In genomic region chr22:24424001-24424900, GRCh38 we compare ENCODE assay signal across 8 cellular contexts. TPM values are rescaled to one million over a fixed set of nuclear protein-coding genes. Genes with fewer than 3 reads are reported as not detected.
A peak's percentile ranks its signal among the peaks of the same experiment; 100 is the strongest.
DNase-seq lines count a peak whose midpoint lies in the region; ATAC-seq and TF ChIP-seq lines count a peak whose summit lies in the region.

No MANE protein-coding gene starts in this region.

- H3K4me2 ChIP-seq in fibroblast of lung (ENCODE audit: extremely low read depth, insufficient read depth, low read length) (peak overlapping the region; percentile 58), trophoblast cell (ENCODE audit: low read length) (peak overlapping the region; percentile 91)

- no peak overlapping the region for H3K27ac Mint-ChIP-seq in activated CD8-positive, alpha-beta memory T cell treated with anti-CD3 and anti-CD28 coated beads, Interleukin-2, amount 10 ng/mL, durations not matched to agents 7 days and 5 days

- H3K9ac ChIP-seq in HUES64 (ENCODE audit: low read depth, low read length) (peak overlapping the region; percentile 49), fibroblast of lung (ENCODE audit: insufficient read depth, low read length) (peak overlapping the region; percentile 2), trophoblast cell (ENCODE audit: low read length) (no peak overlapping the region)

- no peak for TF ChIP-seq CTCF in fibroblast of lung (conservative IDR thresholded peaks at IDR 0.05 in 1 of 2, IDR thresholded peaks at IDR 0.05 in 1 of 2; ENCODE audit: low read depth in 1 of 2, low read length in 2 of 2)

- no peaks in the 10 kb centered on the region for H3K9me3 Mint-ChIP-seq in activated CD8-positive, alpha-beta memory T cell treated with anti-CD3 and anti-CD28 coated beads, Interleukin-2, amount 10 ng/mL, durations not matched to agents 7 days and 5 days (ENCODE audit: low read depth)

- H2AFZ ChIP-seq in fibroblast of lung (ENCODE audit: low read length) = no peak overlapping the region
- H2AFZ ChIP-seq in trophoblast cell (ENCODE audit: insufficient read depth, low read length, poor library complexity) = no peak overlapping the region

- H3K14ac ChIP-seq in trophoblast cell (ENCODE audit: low read length) = no peak overlapping the region

- H3K36me3 ChIP-seq in HUES64 (ENCODE audit: insufficient read depth, low read length) (no peaks in the 10 kb centered on the region), fibroblast of lung (ENCODE audit: control insufficient read depth, insufficient read depth, low read length) (no peaks in the 10 kb centered on the region), trophoblast cell (ENCODE audit: control insufficient read depth in 1 of 2, insufficient read depth in 2 of 2, low read length in 2 of 2) (peaks cover 0 to 1% of the 10 kb centered on the region in 2 experiments)

- H3K79me1 ChIP-seq in trophoblast cell (ENCODE audit: low read length) = no peaks in the 10 kb centered on the region

- H2BK5ac ChIP-seq in trophoblast cell (ENCODE audit: low read depth, low read length, poor library complexity) = no peak overlapping the region

- no peak overlapping the region for H4K91ac ChIP-seq in trophoblast cell (ENCODE audit: low read depth, low read length)

- H2AK5ac ChIP-seq in trophoblast cell (ENCODE audit: low read length) = no peak overlapping the region

- no peak overlapping the region for H3K23ac ChIP-seq in trophoblast cell (ENCODE audit: low read length)

- H2BK12ac ChIP-seq in trophoblast cell (ENCODE audit: low read length) = no peak overlapping the region

- H3K4me3 Mint-ChIP-seq in activated CD8-positive, alpha-beta memory T cell treated with anti-CD3 and anti-CD28 coated beads, Interleukin-2, amount 10 ng/mL, durations not matched to agents 7 days and 5 days = peak overlapping the region; percentile 62

- WGBS in HUES64 = 5% methylated on average over 102 of the region's 105 CpGs
- no CpG with 5 or more reads among the region's 105 CpGs for WGBS in trophoblast cell (ENCODE audit: extremely low coverage, insufficient coverage, insufficient read length)

- H4K8ac ChIP-seq in trophoblast cell (ENCODE audit: low read depth, low read length) = no peak overlapping the region

- no peak overlapping the region for H4K12ac ChIP-seq in trophoblast cell (ENCODE audit: low read depth, low read length)

- no peak overlapping the region for H2BK120ac ChIP-seq in trophoblast cell (ENCODE audit: insufficient read depth, low read length, poor library complexity)

- peak; percentile 41 for ATAC-seq in activated CD8-positive, alpha-beta memory T cell treated with anti-CD3 and anti-CD28 coated beads, Interleukin-2, amount 10 ng/mL, durations not matched to agents 7 days and 5 days
- ATAC-seq in HG02763 (IDR thresholded peaks at IDR 0.05; ENCODE audit: unreplicated experiment) (no peak), HG03457 (IDR thresholded peaks at IDR 0.05; ENCODE audit: unreplicated experiment) (no peak)

- H3K4me1 Mint-ChIP-seq in activated CD8-positive, alpha-beta memory T cell treated with anti-CD3 and anti-CD28 coated beads, Interleukin-2, amount 10 ng/mL, durations not matched to agents 7 days and 5 days = peaks cover 39% of the 10 kb centered on the region

- H3K27me3 Mint-ChIP-seq in activated CD8-positive, alpha-beta memory T cell treated with anti-CD3 and anti-CD28 coated beads, Interleukin-2, amount 10 ng/mL, durations not matched to agents 7 days and 5 days = peaks cover 10% of the 10 kb centered on the region

- peaks cover 2% of the 10 kb centered on the region for H3K36me3 Mint-ChIP-seq in activated CD8-positive, alpha-beta memory T cell treated with anti-CD3 and anti-CD28 coated beads, Interleukin-2, amount 10 ng/mL, durations not matched to agents 7 days and 5 days

- H3K4me1 ChIP-seq in HUES64 (ENCODE audit: insufficient read depth, low read length) (peaks cover 14% of the 10 kb centered on the region), fibroblast of lung (ENCODE audit: control insufficient read depth, extremely low read depth, insufficient read depth, low read length) (no peaks in the 10 kb centered on the region), trophoblast cell (ENCODE audit: control insufficient read depth in 1 of 2, insufficient read depth in 2 of 2, low read length in 2 of 2) (peaks cover 6 to 7% of the 10 kb centered on the region in 2 experiments)

- H3K27me3 ChIP-seq in HUES64 (ENCODE audit: insufficient read depth, low read length) = peaks cover 26% of the 10 kb centered on the region
- peaks cover 18% of the 10 kb centered on the region for H3K27me3 ChIP-seq in fibroblast of lung (ENCODE audit: control insufficient read depth, insufficient read depth, low read length)
- H3K27me3 ChIP-seq in trophoblast cell (ENCODE audit: insufficient read depth, low read length) = peaks cover 16% of the 10 kb centered on the region

- peak overlapping the region; percentile 54 for H3K4me3 ChIP-seq in HUES64 (ENCODE audit: low read length)
- peak overlapping the region in 3 of 4 experiments; percentile 25 to 54 (median 42) for H3K4me3 ChIP-seq in fibroblast of lung (replicated peaks in 1 of 4; ENCODE audit: control extremely low read depth in 1 of 4, insufficient read depth in 1 of 4, low read depth in 3 of 4, low read length in 4 of 4)
- H3K4me3 ChIP-seq in trophoblast cell (ENCODE audit: low read depth, low read length) = peak overlapping the region; percentile 70

- no peaks in the 10 kb centered on the region for H3K79me2 ChIP-seq in fibroblast of lung (ENCODE audit: control insufficient read depth, insufficient read depth, low read length)
- no peaks in the 10 kb centered on the region for H3K79me2 ChIP-seq in trophoblast cell (ENCODE audit: control insufficient read depth, insufficient read depth, low read length, poor library complexity)

- no peak overlapping the region for H3K4ac ChIP-seq in trophoblast cell (ENCODE audit: low read depth, low read length)

- CTCF ChIA-PET in activated CD8-positive, alpha-beta memory T cell treated with anti-CD3 and anti-CD28 coated beads, Interleukin-2, amount 10 ng/mL, durations not matched to agents 7 days and 5 days (lab: Charles Lee) = interaction anchor here (0.9 to 8.4 kb wide), 29 partner anchors 8 to 208 kb away, joined by 3 to 102 read pairs (median 4); no protein-coding TSS in a partner anchor

- H4K20me1 ChIP-seq in fibroblast of lung (ENCODE audit: control insufficient read depth, extremely low read depth, insufficient read depth, low read length) = peaks cover 2% of the 10 kb centered on the region

- H3K18ac ChIP-seq in trophoblast cell (ENCODE audit: low read length) = peak overlapping the region; percentile 7

- no peak overlapping the region for H3K27ac ChIP-seq in HUES64 (ENCODE audit: low read depth, low read length)
- H3K27ac ChIP-seq in fibroblast of lung (ENCODE audit: insufficient read depth, low read length) = no peak overlapping the region
- H3K27ac ChIP-seq in trophoblast cell (ENCODE audit: low read depth, low read length) = no peak overlapping the region

- DNase-seq in activated CD8-positive, alpha-beta memory T cell treated with anti-CD3 and anti-CD28 coated beads, Interleukin-2, amount 10 ng/mL, durations not matched to agents 7 days and 5 days = peak; percentile 63
- DNase-seq in fibroblast of lung (ENCODE audit: low read depth in 2 of 2) = no peak
- DNase-seq in trophoblast cell = peak in 1 of 2 donors; percentile 41
- no peak for DNase-seq in NCI-H526 treated with DMSO at 0.1 percent for 48 hours (lab: John Stamatoyannopoulos, UW)
- DNase-seq in GM19240 (ENCODE audit: insufficient read length, low spot score) = no peak

- H3K9me3 ChIP-seq in HUES64 (ENCODE audit: insufficient read depth, low read depth, low read length) (no peaks in the 10 kb centered on the region), fibroblast of lung (ENCODE audit: control insufficient read depth, insufficient read depth, low read depth, low read length) (no peaks in the 10 kb centered on the region), trophoblast cell (ENCODE audit: insufficient read depth, low read depth, low read length) (no peaks in the 10 kb centered on the region)

RNA-seq across cellular contexts. Expression of gene ADORA2A, which starts 3.1 kb away (rescaled TPM):
- polyA plus RNA-seq in HUES64 (2013, experiment 1 of 2) = 1.8 TPM
- polyA plus RNA-seq in HUES64 (2013, experiment 2 of 2) = 2.7 TPM
- total RNA-seq in activated CD8-positive, alpha-beta memory T cell treated with anti-CD3 and anti-CD28 coated beads, Interleukin-2, amount 10 ng/mL, durations not matched to agents 7 days and 5 days = 10 to 100 TPM; 19.7 to 21.1 TPM
- total RNA-seq in fibroblast of lung = 0.77 and 1.5 TPM in 2 replicates
- polyA plus RNA-seq in fibroblast of lung = 0.42 and 0.78 TPM in 2 replicates
- polyA plus RNA-seq in fibroblast of lung (2012) = 0.45 and 0.87 TPM in 2 replicates
- polyA minus RNA-seq in fibroblast of lung (ENCODE audit: low replicate concordance) = 0.15 TPM in 1 of 2 replicates, not detected in the other
- 2.0 and 2.6 TPM in 2 replicates for polyA plus RNA-seq in trophoblast cell (2013)
